8 cellular contexts compared by ENCODE assay signal in the genomic region with DNA sequence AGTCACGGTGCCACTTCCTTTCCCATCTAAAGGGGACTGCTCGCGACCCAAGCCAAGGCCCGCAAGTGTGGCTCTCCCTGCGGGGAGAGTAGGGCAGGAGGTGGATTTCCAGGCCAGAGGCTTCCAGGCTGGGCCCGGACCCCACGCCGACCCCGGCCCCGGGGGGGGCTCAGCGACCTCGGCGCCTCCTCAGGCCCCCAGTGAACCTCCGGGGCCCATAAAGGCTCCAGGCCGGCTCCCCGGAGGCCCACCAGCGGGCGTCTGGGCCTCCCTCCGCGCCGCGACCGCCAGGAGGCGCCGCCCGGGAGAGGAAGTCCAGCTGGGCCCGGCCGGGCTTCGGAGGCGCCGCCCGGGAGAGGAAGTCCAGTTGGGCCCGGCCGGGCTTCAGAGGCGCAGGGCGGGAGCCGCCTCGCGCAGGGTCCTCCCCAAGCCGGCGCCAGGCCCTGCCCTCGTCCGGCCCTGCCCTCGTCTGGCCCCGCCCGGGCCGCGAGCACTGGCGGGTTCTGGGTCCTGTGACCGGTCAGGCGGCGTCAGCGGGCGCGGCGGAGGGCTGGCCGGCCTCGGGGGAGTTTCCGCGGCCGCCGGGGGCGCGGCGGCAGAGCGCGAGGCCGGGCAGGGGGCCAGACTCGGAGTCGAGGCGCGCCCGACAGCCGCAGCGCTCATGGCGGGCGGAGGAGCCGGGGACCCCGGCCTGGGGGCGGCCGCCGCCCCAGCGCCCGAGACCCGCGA. TPM values are rescaled to one million over a fixed set of nuclear protein-coding genes. Genes with fewer than 3 reads are reported as not detected.
DNase-seq lines count a peak whose midpoint lies in the region; ATAC-seq and TF ChIP-seq lines count a peak whose summit lies in the region.

A gene (plus strand): TSS at position 623 of the 729 bp plus-strand sequence. CDS start 39 bp downstream, at position 662.

- no peaks in the 10 kb centered on the region for H3K27me3 Mint-ChIP-seq in Calu3 (ENCODE audit: unreplicated experiment)
- H3K27me3 Mint-ChIP-seq in T-helper 1 cell treated with Interleukin-12 subunit alpha and Interleukin-12 subunit beta and Interleukin-4 antibody, amounts not matched to agents 30 μg/mL and 1 μg/mL, for 36 hours (ENCODE audit: low read depth) = peaks cover 43% of the 10 kb centered on the region

- ATAC-seq in GM19467 (IDR thresholded peaks at IDR 0.05; ENCODE audit: unreplicated experiment) = peak; percentile 76

- peaks cover 7% of the 10 kb centered on the region for H3K4me1 Mint-ChIP-seq in Calu3 (ENCODE audit: low read depth, unreplicated experiment)
- H3K4me1 Mint-ChIP-seq in T-helper 1 cell treated with Interleukin-12 subunit alpha and Interleukin-12 subunit beta and Interleukin-4 antibody, amounts not matched to agents 30 μg/mL and 1 μg/mL, for 36 hours (ENCODE audit: low read depth) = peaks cover 11% of the 10 kb centered on the region

- no peaks in the 10 kb centered on the region for H3K36me3 ChIP-seq in smooth muscle cell (ENCODE audit: low read depth)

- H3K79me2 ChIP-seq in smooth muscle cell (ENCODE audit: low read depth) = peaks cover 35% of the 10 kb centered on the region

- peak within 1 kb of the TSS; percentile 88 for H3K4me2 ChIP-seq in smooth muscle cell

- peak within 1 kb of the TSS; percentile 78 for H2AFZ ChIP-seq in smooth muscle cell (ENCODE audit: low read depth)

- peak; percentile 92 for DNase-seq in Calu3
- peak; percentile 92 for DNase-seq in HK-2 (ENCODE audit: unreplicated experiment)
- peak; percentile 91 for DNase-seq in dedifferentiated amniotic fluid mesenchymal stem cell (ENCODE audit: extremely low spot score)
- DNase-seq in kidney tubule cell (ENCODE audit: low spot score) = peak; percentile 97
- peak; percentile 73 for DNase-seq in smooth muscle cell (lab: John Stamatoyannopoulos, UW; ENCODE audit: unreplicated experiment)
- DNase-seq in central memory CD4-positive, alpha-beta T cell = no peak

- peak within 1 kb of the TSS; percentile 91 for H3K27ac Mint-ChIP-seq in Calu3 (ENCODE audit: unreplicated experiment)
- H3K27ac Mint-ChIP-seq in T-helper 1 cell treated with Interleukin-12 subunit alpha and Interleukin-12 subunit beta and Interleukin-4 antibody, amounts not matched to agents 30 μg/mL and 1 μg/mL, for 36 hours = peak within 1 kb of the TSS; percentile 57

- H3K27me3 ChIP-seq in smooth muscle cell (ENCODE audit: low read depth) = no peaks in the 10 kb centered on the region

- H3K36me3 Mint-ChIP-seq in Calu3 (ENCODE audit: insufficient read depth, unreplicated experiment) = peaks cover 24% of the 10 kb centered on the region
- no peaks in the 10 kb centered on the region for H3K36me3 Mint-ChIP-seq in T-helper 1 cell treated with Interleukin-12 subunit alpha and Interleukin-12 subunit beta and Interleukin-4 antibody, amounts not matched to agents 30 μg/mL and 1 μg/mL, for 36 hours (ENCODE audit: low read depth)

- H3K4me3 Mint-ChIP-seq in Calu3 (ENCODE audit: low read depth, unreplicated experiment) = peak within 1 kb of the TSS; percentile 90
- peak within 1 kb of the TSS; percentile 81 for H3K4me3 Mint-ChIP-seq in T-helper 1 cell treated with Interleukin-12 subunit alpha and Interleukin-12 subunit beta and Interleukin-4 antibody, amounts not matched to agents 30 μg/mL and 1 μg/mL, for 36 hours

- intact Hi-C loops in Calu3 (cut with micrococcal nuclease; ENCODE audit: unreplicated experiment) = no loop called here

- H4K20me1 ChIP-seq in smooth muscle cell (ENCODE audit: low read depth) = peaks cover 16% of the 10 kb centered on the region

- WGBS in smooth muscle cell (ENCODE audit: low lambda C conversion rate) = 4% methylated on average over 61 of the region's 86 CpGs

- TF ChIP-seq CTCF in Calu3 (IDR thresholded peaks at IDR 0.05; ENCODE audit: unreplicated experiment) = peak; percentile 38
- peak; percentile 87 for TF ChIP-seq CTCF in smooth muscle cell (IDR thresholded peaks at IDR 0.05; ENCODE audit: borderline replicate concordance, insufficient read depth, poor library complexity, severe bottlenecking)

- peak within 1 kb of the TSS; percentile 91 for H3K9ac ChIP-seq in smooth muscle cell (ENCODE audit: low read depth)

- H3K4me1 ChIP-seq in smooth muscle cell (ENCODE audit: low read depth) = peaks cover 12% of the 10 kb centered on the region

- H3K9me3 Mint-ChIP-seq in Calu3 (ENCODE audit: low read depth, unreplicated experiment) = no peaks in the 10 kb centered on the region
- H3K9me3 Mint-ChIP-seq in T-helper 1 cell treated with Interleukin-12 subunit alpha and Interleukin-12 subunit beta and Interleukin-4 antibody, amounts not matched to agents 30 μg/mL and 1 μg/mL, for 36 hours = no peaks in the 10 kb centered on the region

- peak within 1 kb of the TSS; percentile 95 for H3K4me3 ChIP-seq in smooth muscle cell

- H3F3A ChIP-seq in smooth muscle cell (ENCODE audit: low read depth) = no peaks in the 10 kb centered on the region

- CTCF ChIA-PET in Calu3 (lab: Charles Lee) = interaction anchor here (0.8 kb wide), 1 partner anchor 121 kb away, joined by 3 read pairs; no protein-coding TSS in a partner anchor

- H3K9me3 ChIP-seq in smooth muscle cell (replicated peaks; ENCODE audit: low read depth) = no peaks in the 10 kb centered on the region

- H3K27ac ChIP-seq in smooth muscle cell (ENCODE audit: low read depth) = peak within 1 kb of the TSS; percentile 96

- BruUV-seq in Calu3 (replicated peaks; lab: Mats Ljungman, UMichigan) = no TSS peak

RNA-seq across cellular contexts. Expression of the gene that starts here (rescaled TPM):
- 23.3 and 26.9 TPM in 2 replicates for total RNA-seq in Calu3 (2022)
- 154 and 161 TPM in 2 replicates for total RNA-seq in smooth muscle cell
- 226 and 316 TPM in 2 replicates for polyA plus RNA-seq in smooth muscle cell
